9 cellular contexts compared by ENCODE assay signal in genomic region chr2:134253117-134253704, GRCh38. TPM values are rescaled to one million over a fixed set of nuclear protein-coding genes. Genes with fewer than 3 reads are reported as not detected.
DNase-seq lines count a peak whose midpoint lies in the region; ATAC-seq and TF ChIP-seq lines count a peak whose summit lies in the region.
"Had no signal": no experiment of that assay in that cellular context is flagged by ENCODE, and none has a peak within 500 bp of the region (broad histone marks: within the 10 kb centered on the region; RNA-seq: fewer than 3 reads in every experiment).

No MANE protein-coding gene starts in this region.

- no peak for DNase-seq in natural killer cell treated with Interleukin-12 subunit alpha and Interleukin-12 subunit beta and Interleukin-15 and Interleukin-18, amount 100 ng/mL, for 72 hours (ENCODE audit: low spot score)
- DNase-seq in natural killer cell = no peak
- DNase-seq in stomach = no peak
- no peak for DNase-seq in anterior cingulate cortex (lab: John Stamatoyannopoulos, UW)
- no peak for DNase-seq in NCI-H345 treated with DMSO at 0.1 percent for 48 hours (lab: John Stamatoyannopoulos, UW; ENCODE audit: unreplicated experiment)
- DNase-seq in cerebellum (ENCODE audit: low spot score) = no peak
- DNase-seq: SIG-M5 had no signal

- H3K27ac Mint-ChIP-seq in natural killer cell treated with Interleukin-12 subunit alpha and Interleukin-12 subunit beta and Interleukin-15 and Interleukin-18, amount 100 ng/mL, for 72 hours = no peak overlapping the region
- no peak overlapping the region for H3K27ac Mint-ChIP-seq in natural killer cell

- H3K9ac ChIP-seq in KMS-11 = no peak overlapping the region

- peaks cover 40% of the 10 kb centered on the region for H4K20me1 ChIP-seq in KMS-11 (ENCODE audit: insufficient read depth)

- peaks cover 5 to 7% of the 10 kb centered on the region in 2 donors for H3K27me3 Mint-ChIP-seq in natural killer cell treated with Interleukin-12 subunit alpha and Interleukin-12 subunit beta and Interleukin-15 and Interleukin-18, amount 100 ng/mL, for 72 hours
- peaks cover 7 to 15% of the 10 kb centered on the region in 2 donors for H3K27me3 Mint-ChIP-seq in natural killer cell (ENCODE audit: low read depth in 2 of 2)

- ATAC-seq in natural killer cell treated with Interleukin-12 subunit alpha and Interleukin-12 subunit beta and Interleukin-15 and Interleukin-18, amount 100 ng/mL, for 72 hours = peak; percentile 4 to 43
- no peak for ATAC-seq in natural killer cell
- ATAC-seq in HG02610 (IDR thresholded peaks at IDR 0.05; ENCODE audit: unreplicated experiment) = peak; percentile 61

- H3K36me3 ChIP-seq in KMS-11 (ENCODE audit: insufficient read depth) (no peaks in the 10 kb centered on the region), stomach (peaks cover 0 to 8% (median 7%) of the 10 kb centered on the region in 4 donors)

- H3K9me3 ChIP-seq in stomach = no peaks in the 10 kb centered on the region

- no peak overlapping the region for H3K4me3 ChIP-seq in KMS-11 (IDR thresholded peaks at IDR 0.05; ENCODE audit: insufficient read depth, low read depth, low read length)
- H3K4me3 ChIP-seq in stomach = no peak overlapping the region

- TF ChIP-seq CTCF in natural killer cell (IDR thresholded peaks at IDR 0.05) (no peak), KMS-11 (conservative IDR thresholded peaks at IDR 0.05; ENCODE audit: low read depth, low read length) (no peak), stomach (IDR thresholded peaks at IDR 0.05) (no peak)

- H3K36me3 Mint-ChIP-seq in natural killer cell treated with Interleukin-12 subunit alpha and Interleukin-12 subunit beta and Interleukin-15 and Interleukin-18, amount 100 ng/mL, for 72 hours = peaks cover 11% of the 10 kb centered on the region
- no peaks in the 10 kb centered on the region for H3K36me3 Mint-ChIP-seq in natural killer cell

- 91 to 97% (median 94%) methylated on average over 4 of the region's 4 CpGs for WGBS in stomach, 5 donors

- TF ChIP-seq EP300 in stomach (IDR thresholded peaks at IDR 0.05) = no peak

- no peaks in the 10 kb centered on the region for H3K9me3 Mint-ChIP-seq in natural killer cell treated with Interleukin-12 subunit alpha and Interleukin-12 subunit beta and Interleukin-15 and Interleukin-18, amount 100 ng/mL, for 72 hours
- H3K9me3 Mint-ChIP-seq in natural killer cell = no peaks in the 10 kb centered on the region

- no peak overlapping the region for H3K4me3 Mint-ChIP-seq in natural killer cell treated with Interleukin-12 subunit alpha and Interleukin-12 subunit beta and Interleukin-15 and Interleukin-18, amount 100 ng/mL, for 72 hours
- H3K4me3 Mint-ChIP-seq in natural killer cell = no peak overlapping the region

- peaks cover 49 to 59% of the 10 kb centered on the region in 2 donors for H3K4me1 Mint-ChIP-seq in natural killer cell treated with Interleukin-12 subunit alpha and Interleukin-12 subunit beta and Interleukin-15 and Interleukin-18, amount 100 ng/mL, for 72 hours (ENCODE audit: low read depth in 2 of 2)
- H3K4me1 Mint-ChIP-seq in natural killer cell = peaks cover 41 to 63% of the 10 kb centered on the region in 2 donors

- peak overlapping the region; percentile 29; the same call in 1 of the 2 replicates for H3K4me2 ChIP-seq in KMS-11

- H3K4me1 ChIP-seq in KMS-11 (ENCODE audit: low read depth, poor library complexity, severe bottlenecking) = peaks cover 77% of the 10 kb centered on the region
- H3K4me1 ChIP-seq in stomach = peaks cover 10 to 75% (median 38%) of the 10 kb centered on the region in 4 donors

- no peak overlapping the region for H3K27ac ChIP-seq in KMS-11
- peak overlapping the region; percentile 2 to 83 (median 55) for H3K27ac ChIP-seq in stomach

- H3K79me2 ChIP-seq in KMS-11 (ENCODE audit: insufficient read depth, low read depth) = peaks cover 17% of the 10 kb centered on the region; the same call in 1 of the 2 replicates

- H2AFZ ChIP-seq in KMS-11 (ENCODE audit: low read depth) = no peak overlapping the region

- TF ChIP-seq POLR2A in stomach (IDR thresholded peaks at IDR 0.05) = no peak

- intact Hi-C loops in natural killer cell (cut with micrococcal nuclease) (loop anchor here (5.0 kb wide), 1 partner anchor 36 kb away; no protein-coding TSS in a partner anchor), stomach (cut with DNase I; ENCODE audit: low total_unique reads) (no loop called here)

- no peaks in the 10 kb centered on the region for H3K27me3 ChIP-seq in KMS-11 (ENCODE audit: insufficient read depth, low read depth)
- no peaks in the 10 kb centered on the region for H3K27me3 ChIP-seq in stomach

RNA-seq across cellular contexts. Expression of gene MGAT5, which starts 0.7 kb away (rescaled TPM):
- 10 to 100 TPM; 58.1 to 99.5 TPM for total RNA-seq in natural killer cell treated with Interleukin-12 subunit alpha and Interleukin-12 subunit beta and Interleukin-15 and Interleukin-18, amount 100 ng/mL, for 72 hours
- total RNA-seq in natural killer cell (10 to 100 TPM; 39.7 to 58.2 (median 57.0) TPM), stomach (100 to 1,000 TPM in 1 of 5 donors, 10 to 100 TPM in 4; 35.0 to 125 (median 75.8) TPM), cerebellum (62.4 TPM)
- polyA plus RNA-seq in stomach = 1 to 10 TPM; 3.9 to 5.4 (median 4.4) TPM

Comparison
In these comparisons a context has a peak if more than half of its experiments do, and no peak if none do; other contexts are left out.
1. ATAC-seq: peak in natural killer cell treated with Interleukin-12 subunit alpha and Interleukin-12 subunit beta and Interleukin-15 and Interleukin-18, amount 100 ng/mL, for 72 hours (2 of 2) and HG02610 (single experiment); none in natural killer cell (0 of 3).